Comparison of ENCODE assay signal across 1 cellular context in the genomic region with DNA sequence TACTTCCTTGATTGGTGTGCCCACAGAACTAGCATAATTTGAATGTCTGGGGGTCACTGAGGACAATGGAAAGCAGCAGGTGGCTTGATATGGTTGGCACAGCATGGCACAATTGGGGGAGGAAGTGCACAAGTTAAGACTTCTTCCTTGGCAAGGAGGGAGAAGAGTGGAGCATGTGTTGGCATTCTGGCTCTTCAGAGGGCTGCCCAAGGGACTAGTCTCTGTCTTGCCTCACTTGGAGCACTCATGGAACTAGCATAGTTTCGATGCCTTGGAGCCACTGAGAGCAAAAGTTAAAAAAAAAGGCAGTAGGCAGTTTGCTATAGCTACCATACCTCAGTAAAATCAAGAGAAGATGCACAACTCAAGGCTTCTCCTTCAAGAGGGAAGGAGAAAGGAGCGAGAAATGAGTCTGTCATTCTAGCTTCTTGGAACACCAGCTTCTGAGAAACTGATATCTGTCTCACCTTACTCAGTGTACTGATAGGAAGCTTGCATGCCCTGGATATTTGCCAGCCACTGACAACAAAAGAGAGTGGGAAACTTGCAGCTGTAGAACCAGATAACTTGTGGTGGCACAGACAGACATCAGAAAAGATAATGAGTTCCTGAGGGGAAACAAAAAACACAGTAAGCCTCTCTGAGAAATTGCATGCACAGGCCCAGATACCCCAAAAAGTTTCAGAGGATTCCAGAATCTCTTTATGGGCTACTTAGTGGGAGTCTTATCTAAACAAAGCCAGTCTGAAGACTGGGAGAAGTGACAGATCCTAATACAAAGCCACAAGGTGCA.
TF ChIP-seq lines count a peak whose summit lies in the region.

No MANE protein-coding gene starts in this region.

TF ChIP-seq in K562, 482 proteins besides CTCF, POLR2A, EP300 and RAD21 (continued from another document):
- peak; percentile 20; the same call in 1 of the 2 replicates for TF ChIP-seq MEF2A (IDR thresholded peaks at IDR 0.05; ENCODE audit: control insufficient read depth, low read depth, low read length)
- TF ChIP-seq TRIM28 (IDR thresholded peaks at IDR 0.05), result no peak
- peak; percentile 92 for TF ChIP-seq MTA3 (IDR thresholded peaks at IDR 0.05; ENCODE audit: borderline replicate concordance)
- peak; percentile 77 for TF ChIP-seq DMBX1 (CRISPR knock-in tag; IDR thresholded peaks at IDR 0.05; ENCODE audit: borderline replicate concordance)
- no peak for TF ChIP-seq EHMT2 (IDR thresholded peaks at IDR 0.05)
- TF ChIP-seq, protein P1, sequence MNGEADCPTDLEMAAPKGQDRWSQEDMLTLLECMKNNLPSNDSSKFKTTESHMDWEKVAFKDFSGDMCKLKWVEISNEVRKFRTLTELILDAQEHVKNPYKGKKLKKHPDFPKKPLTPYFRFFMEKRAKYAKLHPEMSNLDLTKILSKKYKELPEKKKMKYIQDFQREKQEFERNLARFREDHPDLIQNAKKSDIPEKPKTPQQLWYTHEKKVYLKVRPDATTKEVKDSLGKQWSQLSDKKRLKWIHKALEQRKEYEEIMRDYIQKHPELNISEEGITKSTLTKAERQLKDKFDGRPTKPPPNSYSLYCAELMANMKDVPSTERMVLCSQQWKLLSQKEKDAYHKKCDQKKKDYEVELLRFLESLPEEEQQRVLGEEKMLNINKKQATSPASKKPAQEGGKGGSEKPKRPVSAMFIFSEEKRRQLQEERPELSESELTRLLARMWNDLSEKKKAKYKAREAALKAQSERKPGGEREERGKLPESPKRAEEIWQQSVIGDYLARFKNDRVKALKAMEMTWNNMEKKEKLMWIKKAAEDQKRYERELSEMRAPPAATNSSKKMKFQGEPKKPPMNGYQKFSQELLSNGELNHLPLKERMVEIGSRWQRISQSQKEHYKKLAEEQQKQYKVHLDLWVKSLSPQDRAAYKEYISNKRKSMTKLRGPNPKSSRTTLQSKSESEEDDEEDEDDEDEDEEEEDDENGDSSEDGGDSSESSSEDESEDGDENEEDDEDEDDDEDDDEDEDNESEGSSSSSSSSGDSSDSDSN (IDR thresholded peaks at IDR 0.05; ENCODE audit: borderline replicate concordance in 1 of 2, low read depth in 2 of 2, low read length in 2 of 2), result 0 out of 4 replicates have a peak, but pooled peaks have one; percentile 18 to 46
- TF ChIP-seq, protein P2, sequence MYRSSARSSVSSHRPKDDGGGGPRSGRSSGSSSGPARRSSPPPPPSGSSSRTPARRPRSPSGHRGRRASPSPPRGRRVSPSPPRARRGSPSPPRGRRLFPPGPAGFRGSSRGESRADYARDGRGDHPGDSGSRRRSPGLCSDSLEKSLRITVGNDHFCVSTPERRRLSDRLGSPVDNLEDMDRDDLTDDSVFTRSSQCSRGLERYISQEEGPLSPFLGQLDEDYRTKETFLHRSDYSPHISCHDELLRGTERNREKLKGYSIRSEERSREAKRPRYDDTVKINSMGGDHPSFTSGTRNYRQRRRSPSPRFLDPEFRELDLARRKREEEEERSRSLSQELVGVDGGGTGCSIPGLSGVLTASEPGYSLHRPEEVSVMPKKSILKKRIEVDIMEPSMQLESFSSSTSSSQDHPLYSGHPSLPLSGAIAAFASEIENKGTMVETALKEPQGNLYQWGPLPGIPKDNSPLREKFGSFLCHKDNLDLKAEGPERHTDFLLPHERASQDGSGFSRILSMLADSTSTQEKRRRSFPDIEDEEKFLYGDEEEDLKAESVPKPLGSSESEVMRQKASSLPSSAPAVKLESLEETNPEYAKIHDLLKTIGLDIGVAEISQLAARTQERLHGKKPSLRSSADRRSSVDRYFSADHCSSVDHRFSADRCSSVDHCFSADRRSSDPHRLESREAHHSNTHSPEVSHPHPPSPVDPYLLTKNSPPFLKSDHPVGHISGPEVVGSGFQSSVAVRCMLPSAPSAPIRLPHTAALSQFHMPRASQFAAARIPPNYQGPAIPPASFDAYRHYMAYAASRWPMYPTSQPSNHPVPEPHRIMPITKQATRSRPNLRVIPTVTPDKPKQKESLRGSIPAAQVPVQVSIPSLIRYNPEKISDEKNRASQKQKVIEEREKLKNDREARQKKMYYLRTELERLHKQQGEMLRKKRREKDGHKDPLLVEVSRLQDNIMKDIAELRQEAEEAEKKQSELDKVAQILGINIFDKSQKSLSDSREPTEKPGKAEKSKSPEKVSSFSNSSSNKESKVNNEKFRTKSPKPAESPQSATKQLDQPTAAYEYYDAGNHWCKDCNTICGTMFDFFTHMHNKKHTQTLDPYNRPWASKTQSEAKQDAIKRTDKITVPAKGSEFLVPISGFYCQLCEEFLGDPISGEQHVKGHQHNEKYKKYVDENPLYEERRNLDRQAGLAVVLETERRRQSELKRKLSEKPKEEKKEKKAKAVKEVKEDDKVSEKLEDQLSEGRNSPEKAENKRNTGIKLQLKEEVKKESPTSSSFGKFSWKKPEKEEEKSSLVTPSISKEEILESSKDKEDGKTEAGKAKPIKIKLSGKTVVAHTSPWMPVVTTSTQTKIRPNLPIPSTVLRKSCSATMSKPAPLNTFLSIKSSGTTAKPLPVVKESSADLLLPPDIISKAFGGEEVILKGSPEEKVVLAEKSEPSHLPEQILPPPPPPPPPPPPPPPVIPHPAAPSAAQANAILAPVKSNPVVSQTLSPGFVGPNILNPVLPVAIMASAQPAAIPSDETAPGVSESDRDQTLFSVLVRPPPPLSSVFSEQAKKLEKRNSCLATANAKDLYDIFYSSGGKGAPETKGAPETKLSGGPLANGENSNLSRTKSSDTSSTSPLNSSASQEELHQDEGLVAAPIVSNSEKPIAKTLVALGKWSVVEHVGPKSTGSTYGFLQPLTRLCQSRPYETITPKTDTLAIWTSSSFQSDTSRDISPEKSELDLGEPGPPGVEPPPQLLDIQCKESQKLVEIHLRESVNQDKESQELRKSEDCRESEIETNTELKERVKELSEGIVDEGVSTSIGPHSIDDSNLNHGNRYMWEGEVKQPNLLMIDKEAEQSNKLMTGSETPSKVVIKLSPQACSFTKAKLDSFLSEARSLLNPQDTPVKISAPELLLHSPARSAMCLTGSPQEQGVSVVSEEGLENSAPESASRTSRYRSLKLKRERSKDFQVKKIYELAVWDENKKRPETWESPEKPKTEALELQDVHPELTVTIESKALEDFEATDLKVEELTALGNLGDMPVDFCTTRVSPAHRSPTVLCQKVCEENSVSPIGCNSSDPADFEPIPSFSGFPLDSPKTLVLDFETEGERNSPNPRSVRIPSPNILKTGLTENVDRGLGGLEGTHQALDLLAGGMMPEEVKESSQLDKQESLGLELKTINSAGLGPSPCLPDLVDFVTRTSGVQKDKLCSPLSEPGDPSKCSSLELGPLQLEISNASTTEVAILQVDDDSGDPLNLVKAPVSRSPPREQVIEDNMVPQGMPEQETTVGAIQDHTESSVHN (IDR thresholded peaks at IDR 0.05; ENCODE audit: borderline replicate concordance in 1 of 2, low read depth in 1 of 2), result peak in 1 of 2 experiments; percentile 76; a peak in 2 of 4 replicates
- peak; percentile 73 for TF ChIP-seq SMAD1 (IDR thresholded peaks at IDR 0.05; ENCODE audit: low read depth, low read length, partially characterized antibody)
- peak; percentile 97 for TF ChIP-seq PML (IDR thresholded peaks at IDR 0.05; ENCODE audit: low read length)
- no peak for TF ChIP-seq ZC3H11A (IDR thresholded peaks at IDR 0.05; ENCODE audit: low read depth, low read length)
- TF ChIP-seq NFIC (IDR thresholded peaks at IDR 0.05), result peak; percentile 100
- no peak for TF ChIP-seq SRF (CRISPR knock-in tag; IDR thresholded peaks at IDR 0.05)
- peak; percentile 97 for TF ChIP-seq FOXM1 (IDR thresholded peaks at IDR 0.05; ENCODE audit: low read depth)
- no peak for TF ChIP-seq FOXM1 (CRISPR knock-in tag; IDR thresholded peaks at IDR 0.05; ENCODE audit: low read depth)
- TF ChIP-seq SIN3A (IDR thresholded peaks at IDR 0.05; ENCODE audit: borderline replicate concordance in 2 of 2, control insufficient read depth in 1 of 2, low read depth in 2 of 2, low read length in 2 of 2), result no peak
- TF ChIP-seq NCOR1 (IDR thresholded peaks at IDR 0.05), result peak; percentile 99
- TF ChIP-seq DPF2 (IDR thresholded peaks at IDR 0.05), result peak; percentile 98
- TF ChIP-seq, protein P3, sequence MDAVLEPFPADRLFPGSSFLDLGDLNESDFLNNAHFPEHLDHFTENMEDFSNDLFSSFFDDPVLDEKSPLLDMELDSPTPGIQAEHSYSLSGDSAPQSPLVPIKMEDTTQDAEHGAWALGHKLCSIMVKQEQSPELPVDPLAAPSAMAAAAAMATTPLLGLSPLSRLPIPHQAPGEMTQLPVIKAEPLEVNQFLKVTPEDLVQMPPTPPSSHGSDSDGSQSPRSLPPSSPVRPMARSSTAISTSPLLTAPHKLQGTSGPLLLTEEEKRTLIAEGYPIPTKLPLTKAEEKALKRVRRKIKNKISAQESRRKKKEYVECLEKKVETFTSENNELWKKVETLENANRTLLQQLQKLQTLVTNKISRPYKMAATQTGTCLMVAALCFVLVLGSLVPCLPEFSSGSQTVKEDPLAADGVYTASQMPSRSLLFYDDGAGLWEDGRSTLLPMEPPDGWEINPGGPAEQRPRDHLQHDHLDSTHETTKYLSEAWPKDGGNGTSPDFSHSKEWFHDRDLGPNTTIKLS (IDR thresholded peaks at IDR 0.05; ENCODE audit: borderline replicate concordance, low read depth), result peak; percentile 33; the same call in 1 of the 2 replicates
- TF ChIP-seq, protein P4, sequence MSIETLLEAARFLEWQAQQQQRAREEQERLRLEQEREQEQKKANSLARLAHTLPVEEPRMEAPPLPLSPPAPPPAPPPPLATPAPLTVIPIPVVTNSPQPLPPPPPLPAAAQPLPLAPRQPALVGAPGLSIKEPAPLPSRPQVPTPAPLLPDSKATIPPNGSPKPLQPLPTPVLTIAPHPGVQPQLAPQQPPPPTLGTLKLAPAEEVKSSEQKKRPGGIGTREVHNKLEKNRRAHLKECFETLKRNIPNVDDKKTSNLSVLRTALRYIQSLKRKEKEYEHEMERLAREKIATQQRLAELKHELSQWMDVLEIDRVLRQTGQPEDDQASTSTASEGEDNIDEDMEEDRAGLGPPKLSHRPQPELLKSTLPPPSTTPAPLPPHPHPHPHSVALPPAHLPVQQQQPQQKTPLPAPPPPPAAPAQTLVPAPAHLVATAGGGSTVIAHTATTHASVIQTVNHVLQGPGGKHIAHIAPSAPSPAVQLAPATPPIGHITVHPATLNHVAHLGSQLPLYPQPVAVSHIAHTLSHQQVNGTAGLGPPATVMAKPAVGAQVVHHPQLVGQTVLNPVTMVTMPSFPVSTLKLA (conservative IDR thresholded peaks at IDR 0.05), result peak; percentile 63 to 84
